17 cellular contexts compared by ENCODE assay signal in genomic region chr15:58522865-58523264, GRCh38.
DNase-seq lines count a peak whose midpoint lies in the region; ATAC-seq, FAIRE-seq and TF ChIP-seq lines count a peak whose summit lies in the region.
"Had no signal": no experiment of that assay in that cellular context is flagged by ENCODE, and none has a peak within 500 bp of the region (broad histone marks: within the 10 kb centered on the region; RNA-seq: fewer than 3 reads in every experiment).

No MANE protein-coding gene starts in this region.

- TF ChIP-seq CTCF in CD14-positive monocyte (IDR thresholded peaks at IDR 0.05), result no peak
- TF ChIP-seq CTCF in osteocyte (IDR thresholded peaks at IDR 0.05), result no peak

- peaks cover 96% of the 10 kb centered on the region for H3K4me1 Mint-ChIP-seq in CD14-positive monocyte
- peaks cover 46% of the 10 kb centered on the region for H3K4me1 Mint-ChIP-seq in osteocyte (ENCODE audit: unreplicated experiment)

- no peak for ATAC-seq in HG02678 (IDR thresholded peaks at IDR 0.05; ENCODE audit: unreplicated experiment)

- no peak for DNase-seq in CD14-positive monocyte (ENCODE audit: low spot score)
- peak; percentile 12 for DNase-seq in NCI-H1694 treated with DMSO at 0.1 percent for 48 hours (lab: John Stamatoyannopoulos, UW)
- DNase-seq in globus pallidus (ENCODE audit: low spot score), result peak; percentile 40
- DNase-seq in osteocyte (ENCODE audit: extremely low spot score, unreplicated experiment), result no peak
- no peak for DNase-seq in stimulated activated naive CD4-positive, alpha-beta T cell treated with Interleukin-2 at 50 U/mL for 16 hours (lab: John Stamatoyannopoulos, UW)
- DNase-seq in RCC 7860 (ENCODE audit: low spot score), result no peak
- DNase-seq in MV-4-11 (lab: John Stamatoyannopoulos, UW), result no peak
- DNase-seq: activated CD4-positive, alpha-beta T cell treated with anti-CD3 and anti-CD28 coated beads, Interleukin-2, amount 10 ng/mL, durations not matched to agents 7 days and 5 days; erythroblast; H7; retina; stimulated activated CD4-positive, alpha-beta T cell treated with anti-CD3 and anti-CD28 coated beads, Interleukin-4, amount 100 ng/mL, for 4 hours; stomach; T-helper 2 cell had no signal

- H3K27ac Mint-ChIP-seq in CD14-positive monocyte (peak overlapping the region; percentile 94 to 98 (median 96)), osteocyte (ENCODE audit: unreplicated experiment) (peak overlapping the region; percentile 4)
- H3K27ac Mint-ChIP-seq: activated CD4-positive, alpha-beta T cell treated with anti-CD3 and anti-CD28 coated beads, Interleukin-2, amount 10 ng/mL, durations not matched to agents 7 days and 5 days; activated T-helper 2 cell treated with anti-CD3 and anti-CD28 coated beads, Interferon-gamma antibody, Interleukin-2, Interleukin-4, amounts not matched to agents 10 μg/mL and 5 μg/mL and 100 μg/mL, durations not matched to agents 14 hours and 24 hours and 36 hours; mesothelial cell of epicardium had no signal

- intact Hi-C loops in CD14-positive monocyte (cut with micrococcal nuclease), result loop anchor here (5.0 to 10.0 kb wide), 4 partner anchors 66 to 278 kb away; partner anchors contain the start of gene ADAM10 (in 1 of the 2)

- peaks cover 0 to 3% (median 0%) of the 10 kb centered on the region in 3 donors for H3K27me3 Mint-ChIP-seq in CD14-positive monocyte (ENCODE audit: low read depth in 3 of 3)
- H3K27me3 Mint-ChIP-seq in osteocyte (ENCODE audit: unreplicated experiment), result no peaks in the 10 kb centered on the region

- H3K9me3 Mint-ChIP-seq in CD14-positive monocyte (peaks cover 0 to 3% (median 0%) of the 10 kb centered on the region in 7 donors), osteocyte (ENCODE audit: unreplicated experiment) (no peaks in the 10 kb centered on the region)
- H3K9me3 Mint-ChIP-seq: activated CD4-positive, alpha-beta T cell treated with anti-CD3 and anti-CD28 coated beads, Interleukin-2, amount 10 ng/mL, durations not matched to agents 7 days and 5 days; activated T-helper 2 cell treated with anti-CD3 and anti-CD28 coated beads, Interferon-gamma antibody, Interleukin-2, Interleukin-4, amounts not matched to agents 10 μg/mL and 5 μg/mL and 100 μg/mL, durations not matched to agents 14 hours and 24 hours and 36 hours; mesothelial cell of epicardium had no signal

- H3K4me3 Mint-ChIP-seq in CD14-positive monocyte (no peak overlapping the region), osteocyte (ENCODE audit: unreplicated experiment) (no peak overlapping the region)
- H3K4me3 Mint-ChIP-seq: activated CD4-positive, alpha-beta T cell treated with anti-CD3 and anti-CD28 coated beads, Interleukin-2, amount 10 ng/mL, durations not matched to agents 7 days and 5 days; mesothelial cell of epicardium had no signal

- FAIRE-seq in RCC 7860 (lab: Jason Lieb, UNC), result no peak

- H3K36me3 Mint-ChIP-seq in CD14-positive monocyte, result peaks cover 0 to 4% of the 10 kb centered on the region in 2 donors
- H3K36me3 Mint-ChIP-seq in osteocyte (ENCODE audit: unreplicated experiment), result no peaks in the 10 kb centered on the region
- H3K36me3 Mint-ChIP-seq: mesothelial cell of epicardium had no signal

Comparison
In these comparisons a context has a peak if more than half of its experiments do, and no peak if none do; other contexts are left out.
1. DNase-seq: peak in NCI-H1694 treated with DMSO at 0.1 percent for 48 hours (single experiment) and globus pallidus (single experiment); none in CD14-positive monocyte (single experiment), osteocyte (single experiment), stimulated activated naive CD4-positive, alpha-beta T cell treated with Interleukin-2 at 50 U/mL for 16 hours (single experiment), RCC 7860 (single experiment) and MV-4-11 (single experiment).